Comparison of ENCODE assay signal across 19 cellular contexts in genomic region chr5:89267764-89268163, GRCh38.
A peak's percentile ranks its signal among the peaks of the same experiment; 100 is the strongest.
DNase-seq lines count a peak whose midpoint lies in the region; ATAC-seq and TF ChIP-seq lines count a peak whose summit lies in the region.
"Had no signal": no experiment of that assay in that cellular context is flagged by ENCODE, and none has a peak within 500 bp of the region (broad histone marks: within the 10 kb centered on the region; RNA-seq: fewer than 3 reads in every experiment).

No MANE protein-coding gene starts in this region.

- H2AFZ ChIP-seq in OCI-LY1 (ENCODE audit: low read length) = peak overlapping the region; percentile 51; the same call in 1 of the 2 replicates
- H2AFZ ChIP-seq: PC-9 had no signal

- peaks cover 53 to 73% (median 71%) of the 10 kb centered on the region in 3 donors for H3K4me1 Mint-ChIP-seq in naive B cell
- H3K4me1 Mint-ChIP-seq: CD4-positive, CD25-positive, alpha-beta regulatory T cell; H9 had no signal

- H3K36me3 Mint-ChIP-seq in naive B cell = no peaks in the 10 kb centered on the region
- H3K36me3 Mint-ChIP-seq: CD4-positive, CD25-positive, alpha-beta regulatory T cell; T-cell had no signal

- ATAC-seq in naive B cell (ENCODE audit: low read depth in 2 of 2) = peak; percentile 35 to 40
- no peak for ATAC-seq in heart left ventricle
- ATAC-seq: A549, K562, T-cell had no signal

- H3K9me2 ChIP-seq in OCI-LY1 (ENCODE audit: low read depth, low read length) = no peaks in the 10 kb centered on the region

- H3K4me3 Mint-ChIP-seq in naive B cell = peak overlapping the region; percentile 3 to 84 (median 73)
- H3K4me3 Mint-ChIP-seq: CD4-positive, CD25-positive, alpha-beta regulatory T cell; H9; T-cell had no signal

- no peaks in the 10 kb centered on the region for H3K36me3 ChIP-seq in OCI-LY1 (ENCODE audit: insufficient read depth, low read length)
- no peaks in the 10 kb centered on the region for H3K36me3 ChIP-seq in heart left ventricle

- peak overlapping the region; percentile 78 to 96 (median 90) for H3K27ac Mint-ChIP-seq in naive B cell
- H3K27ac Mint-ChIP-seq: CD4-positive, CD25-positive, alpha-beta regulatory T cell; H9; T-cell had no signal

- H3K27ac ChIP-seq in OCI-LY1 (ENCODE audit: low read depth, low read length, poor library complexity, severe bottlenecking) (peak overlapping the region; percentile 97), heart left ventricle (peak overlapping the region in 1 of 12 donors; percentile 50)
- H3K27ac ChIP-seq: A549, HL-60, PC-9, SK-N-MC had no signal

- TF ChIP-seq CTCF in GM20000 (IDR thresholded peaks at IDR 0.05; ENCODE audit: extremely low read depth, missing control alignments) = no peak
- TF ChIP-seq CTCF in OCI-LY1 (IDR thresholded peaks at IDR 0.05; ENCODE audit: low read length) = no peak
- TF ChIP-seq CTCF in heart left ventricle (IDR thresholded peaks at IDR 0.05) = no peak

- peak overlapping the region; percentile 54 for H3K4me2 ChIP-seq in OCI-LY1 (ENCODE audit: low read length)
- H3K4me2 ChIP-seq: A549, PC-9 had no signal

- peak; percentile 16 for DNase-seq in CD1c-positive myeloid dendritic cell (ENCODE audit: extremely low spot score)
- peak; percentile 12 for DNase-seq in GM20000 (ENCODE audit: low spot score)
- DNase-seq in naive B cell = peak; percentile 33
- DNase-seq in NCI-H128 (lab: John Stamatoyannopoulos, UW; ENCODE audit: unreplicated experiment) = no peak
- no peak for DNase-seq in heart left ventricle
- DNase-seq in NCI-H1694 (lab: John Stamatoyannopoulos, UW) = no peak
- DNase-seq: CD4-positive, CD25-positive, alpha-beta regulatory T cell; DMS79; H9; NCI-H1417 treated with DMSO at 0.1 percent for 48 hours; NCI-H2081; NCI-H524; T-cell had no signal

- H3K9me3 ChIP-seq in OCI-LY1 (ENCODE audit: low read length) (no peaks in the 10 kb centered on the region), heart left ventricle (no peaks in the 10 kb centered on the region)
- H3K9me3 ChIP-seq: A549 had no signal

- peak overlapping the region; percentile 37 for H3K9ac ChIP-seq in OCI-LY1 (ENCODE audit: low read length)

- intact Hi-C loops in heart left ventricle (cut with DNase I) = no loop called here

- H3K27me3 Mint-ChIP-seq in naive B cell = no peaks in the 10 kb centered on the region
- H3K27me3 Mint-ChIP-seq: CD4-positive, CD25-positive, alpha-beta regulatory T cell; T-cell had no signal

- H3K79me2 ChIP-seq in OCI-LY1 (ENCODE audit: insufficient read depth, low read length) = no peaks in the 10 kb centered on the region

- H3K4me3 ChIP-seq in OCI-LY1 (ENCODE audit: low read depth, low read length, poor library complexity, severe bottlenecking) = no peak overlapping the region
- H3K4me3 ChIP-seq in heart left ventricle = no peak overlapping the region
- H3K4me3 ChIP-seq: A549, K562, PC-9, SK-N-MC had no signal

- no peaks in the 10 kb centered on the region for H4K20me1 ChIP-seq in OCI-LY1 (ENCODE audit: insufficient read depth, low read length)

- H3F3A ChIP-seq in OCI-LY1 (ENCODE audit: insufficient read depth, low read length) = no peaks in the 10 kb centered on the region

- 88 to 91% (median 91%) methylated on average over 2 of the region's 2 CpGs for WGBS in heart left ventricle, 4 donors

- H3K9me3 Mint-ChIP-seq in naive B cell = peaks cover 0 to 6% (median 0%) of the 10 kb centered on the region in 7 donors
- H3K9me3 Mint-ChIP-seq: H9 had no signal

- no peak for TF ChIP-seq POLR2A in heart left ventricle (IDR thresholded peaks at IDR 0.05)

- H3K4me1 ChIP-seq in OCI-LY1 (ENCODE audit: insufficient read depth, low read length, severe bottlenecking) (peaks cover 73% of the 10 kb centered on the region), heart left ventricle (peaks cover 0 to 5% (median 0%) of the 10 kb centered on the region in 12 donors)
- H3K4me1 ChIP-seq: A549 had no signal

- H3K27me3 ChIP-seq in OCI-LY1 (ENCODE audit: insufficient read depth, low read length) = no peaks in the 10 kb centered on the region
- H3K27me3 ChIP-seq in heart left ventricle = no peaks in the 10 kb centered on the region

Comparison
In these comparisons a context has a peak if more than half of its experiments do, and no peak if none do; other contexts are left out.
1. DNase-seq: peak in CD1c-positive myeloid dendritic cell (single experiment), GM20000 (single experiment) and naive B cell (single experiment); none in NCI-H128 (single experiment), heart left ventricle (0 of 5) and NCI-H1694 (single experiment).
2. ATAC-seq: peak in naive B cell (2 of 2); none in heart left ventricle (0 of 4).